Comparison of ENCODE assay signal across 10 cellular contexts in genomic region chr22:42994276-42994916, GRCh38. TPM values are rescaled to one million over a fixed set of nuclear protein-coding genes. Genes with fewer than 3 reads are reported as not detected.
DNase-seq lines count a peak whose midpoint lies in the region; ATAC-seq and TF ChIP-seq lines count a peak whose summit lies in the region.
"Had no signal": no experiment of that assay in that cellular context is flagged by ENCODE, and none has a peak within 500 bp of the region (broad histone marks: within the 10 kb centered on the region; RNA-seq: fewer than 3 reads in every experiment).

No MANE protein-coding gene starts in this region.

- H2BK120ac ChIP-seq in mesendoderm (ENCODE audit: low read depth, low read length), result no peak overlapping the region

- ATAC-seq in thoracic aorta (ENCODE audit: insufficient number of reproducible peaks, low FRiP score, low read depth), result no peak
- no peak for ATAC-seq in GM21825 (IDR thresholded peaks at IDR 0.05; ENCODE audit: unreplicated experiment)
- ATAC-seq: activated CD8-positive, alpha-beta memory T cell treated with anti-CD3 and anti-CD28 coated beads, Interleukin-2, amount 10 ng/mL, durations not matched to agents 7 days and 5 days had no signal

- H3K18ac ChIP-seq in mesendoderm (ENCODE audit: low read length), result no peak overlapping the region

- WGBS in endodermal cell (ENCODE audit: insufficient coverage in 1 of 2, insufficient read length in 1 of 2), 2 experiments, result 97 to 100% methylated on average over 7 to 12 of the region's 12 CpGs
- WGBS in mesendoderm (ENCODE audit: extremely low coverage, insufficient coverage, low lambda C conversion rate), result no CpG with 5 or more reads among the region's 12 CpGs

- peaks cover 11% of the 10 kb centered on the region for H3K9me3 Mint-ChIP-seq in endodermal cell

- H3K9ac ChIP-seq in endodermal cell (ENCODE audit: extremely low read depth, low read length, poor library complexity, severe bottlenecking) (no peak overlapping the region), mesendoderm (ENCODE audit: low read length) (no peak overlapping the region)

- no peaks in the 10 kb centered on the region for H3K27me3 Mint-ChIP-seq in endodermal cell (ENCODE audit: insufficient read depth)
- H3K27me3 Mint-ChIP-seq: activated CD8-positive, alpha-beta memory T cell treated with anti-CD3 and anti-CD28 coated beads, Interleukin-2, amount 10 ng/mL, durations not matched to agents 7 days and 5 days had no signal

- peaks cover 67% of the 10 kb centered on the region for H3K79me2 ChIP-seq in mesendoderm (ENCODE audit: control insufficient read depth, insufficient read depth, low read length)

- no peak for DNase-seq in LNCaP clone FGC (ENCODE audit: low read depth)
- no peak for DNase-seq in endodermal cell
- no peak for DNase-seq in mesendoderm
- DNase-seq in thoracic aorta (ENCODE audit: low spot score), result no peak
- DNase-seq in NCI-H1436 (lab: John Stamatoyannopoulos, UW), result no peak
- DNase-seq in head of caudate nucleus, result no peak
- DNase-seq in NCI-H446 treated with DMSO at 0.1 percent for 48 hours (lab: John Stamatoyannopoulos, UW), result no peak
- DNase-seq: activated CD8-positive, alpha-beta memory T cell treated with anti-CD3 and anti-CD28 coated beads, Interleukin-2, amount 10 ng/mL, durations not matched to agents 7 days and 5 days; DND-41 had no signal

- H3K27me3 ChIP-seq in endodermal cell (ENCODE audit: control insufficient read depth, insufficient read depth, low read length, poor library complexity, severe bottlenecking) (no peaks in the 10 kb centered on the region), mesendoderm (ENCODE audit: insufficient read depth, low read length, poor library complexity) (no peaks in the 10 kb centered on the region), thoracic aorta (replicated peaks; ENCODE audit: insufficient read depth) (no peaks in the 10 kb centered on the region)

- H4K8ac ChIP-seq in mesendoderm (ENCODE audit: low read depth, low read length), result no peak overlapping the region

- H3K4ac ChIP-seq in mesendoderm (ENCODE audit: low read depth, low read length), result no peak overlapping the region

- H3K56ac ChIP-seq in mesendoderm (ENCODE audit: low read length), result no peak overlapping the region

- TF ChIP-seq CTCF in LNCaP clone FGC (IDR thresholded peaks at IDR 0.05; ENCODE audit: control insufficient read depth, extremely low read depth, insufficient read depth) (no peak), endodermal cell (conservative IDR thresholded peaks at IDR 0.05) (no peak), thoracic aorta (IDR thresholded peaks at IDR 0.05) (no peak)

- H3K27ac ChIP-seq in endodermal cell (ENCODE audit: low read depth, low read length) (no peak overlapping the region), mesendoderm (ENCODE audit: low read depth, low read length) (no peak overlapping the region), thoracic aorta (peak overlapping the region; percentile 94 to 95)

- H3K23ac ChIP-seq in mesendoderm (ENCODE audit: low read length), result peak overlapping the region; percentile 15

- H3K79me1 ChIP-seq in mesendoderm (ENCODE audit: low read length), result peaks cover 38% of the 10 kb centered on the region

- peak overlapping the region; percentile 84 for H3K27ac Mint-ChIP-seq in endodermal cell
- H3K27ac Mint-ChIP-seq: activated CD8-positive, alpha-beta memory T cell treated with anti-CD3 and anti-CD28 coated beads, Interleukin-2, amount 10 ng/mL, durations not matched to agents 7 days and 5 days had no signal

- H3K4me3 ChIP-seq in LNCaP clone FGC (ENCODE audit: low read depth, low read length) (peak overlapping the region; percentile 56), endodermal cell (ENCODE audit: low read length) (no peak overlapping the region), mesendoderm (ENCODE audit: low read length) (no peak overlapping the region), thoracic aorta (peak overlapping the region; percentile 70)

- no peak overlapping the region for H3K4me2 ChIP-seq in mesendoderm (ENCODE audit: low read length)

- peaks cover 31% of the 10 kb centered on the region for H3K36me3 Mint-ChIP-seq in endodermal cell (ENCODE audit: low read depth)

- no peak overlapping the region for H2AK5ac ChIP-seq in mesendoderm (ENCODE audit: low read length)

- H4K5ac ChIP-seq in mesendoderm (ENCODE audit: low read length), result no peak overlapping the region

- intact Hi-C loops in head of caudate nucleus (cut with DNase I), result no loop called here

- H3K4me3 Mint-ChIP-seq in endodermal cell, result no peak overlapping the region
- H3K4me3 Mint-ChIP-seq: activated CD8-positive, alpha-beta memory T cell treated with anti-CD3 and anti-CD28 coated beads, Interleukin-2, amount 10 ng/mL, durations not matched to agents 7 days and 5 days had no signal

- H3K4me1 Mint-ChIP-seq in endodermal cell, result peaks cover 24% of the 10 kb centered on the region

- H2BK5ac ChIP-seq in mesendoderm (ENCODE audit: low read length), result no peak overlapping the region

- H3K9me3 ChIP-seq in endodermal cell (ENCODE audit: control insufficient read depth, low read length), result peaks cover 7% of the 10 kb centered on the region
- no peaks in the 10 kb centered on the region for H3K9me3 ChIP-seq in thoracic aorta

- H3K36me3 ChIP-seq in endodermal cell (ENCODE audit: control insufficient read depth, insufficient read depth, low read length), result peaks cover 19% of the 10 kb centered on the region
- H3K36me3 ChIP-seq in mesendoderm (ENCODE audit: control insufficient read depth, insufficient read depth, low read length), result no peaks in the 10 kb centered on the region
- no peaks in the 10 kb centered on the region for H3K36me3 ChIP-seq in thoracic aorta

- H3K4me1 ChIP-seq in endodermal cell (ENCODE audit: control insufficient read depth, insufficient read depth, low read length), result no peaks in the 10 kb centered on the region
- H3K4me1 ChIP-seq in mesendoderm (ENCODE audit: control insufficient read depth, low read depth, low read length), result peaks cover 7% of the 10 kb centered on the region
- peaks cover 66 to 96% of the 10 kb centered on the region in 2 donors for H3K4me1 ChIP-seq in thoracic aorta (ENCODE audit: control insufficient read depth in 1 of 2, low read depth in 2 of 2)

- no peak overlapping the region for H2BK15ac ChIP-seq in mesendoderm (replicated peaks; ENCODE audit: low read depth)

RNA-seq across cellular contexts. Expression of gene PACSIN2, which starts 20.6 kb away (rescaled TPM):
- total RNA-seq in endodermal cell, result 10 to 100 TPM; 60.7 to 61.4 TPM
- polyA plus RNA-seq in endodermal cell (2013, experiment 1 of 2), result 47.8 TPM
- 50.9 TPM for polyA plus RNA-seq in endodermal cell (2013, experiment 2 of 2)
- polyA plus RNA-seq in mesendoderm (2013, experiment 1 of 2), result 48.6 TPM
- polyA plus RNA-seq in mesendoderm (2013, experiment 2 of 2), result 48.6 TPM
- 100 to 1,000 TPM; 135 to 155 TPM for total RNA-seq in thoracic aorta

Comparison
In these comparisons a context has a peak if more than half of its experiments do, and no peak if none do; other contexts are left out.
1. H3K4me3 ChIP-seq: peak in LNCaP clone FGC (single experiment) and thoracic aorta (single experiment); none in endodermal cell (single experiment) and mesendoderm (single experiment).
2. H3K27ac ChIP-seq: peak in thoracic aorta (2 of 2); none in endodermal cell (single experiment) and mesendoderm (single experiment).